ENCODE assay signal across 1 cellular context in genomic region chr15:41543521-41543870, GRCh38.
TF ChIP-seq lines count a peak whose summit lies in the region.

No MANE protein-coding gene starts in this region.

TF ChIP-seq in HEK293, 187 proteins besides CTCF, POLR2A, EP300 and RAD21 (continued from another document):
- TF ChIP-seq FEZF1 (tag by site-specific recombination; IDR thresholded peaks at IDR 0.05) (no peak), ZFP69B (tag by site-specific recombination; IDR thresholded peaks at IDR 0.05) (no peak), ZFP41 (tag by site-specific recombination; IDR thresholded peaks at IDR 0.05; ENCODE audit: borderline replicate concordance) (no peak), ZNF626 (tag by site-specific recombination; IDR thresholded peaks at IDR 0.05) (no peak), SP7 (tag by site-specific recombination; IDR thresholded peaks at IDR 0.05) (no peak), GLI4 (tag by site-specific recombination; IDR thresholded peaks at IDR 0.05) (no peak)
